ENCODE assay signal across 1 cellular context in genomic region chr1:110155878-110156522, GRCh38.
TF ChIP-seq lines count a peak whose summit lies in the region.

No MANE protein-coding gene starts in this region.

TF ChIP-seq in HepG2, 621 proteins besides CTCF, POLR2A, EP300 and RAD21 (continued from another document and continues in another):
- no peak for TF ChIP-seq PRDM15 (CRISPR knock-in tag; IDR thresholded peaks at IDR 0.05)
- no peak for TF ChIP-seq IRF2 (CRISPR knock-in tag; IDR thresholded peaks at IDR 0.05)
- no peak for TF ChIP-seq AGO1 (IDR thresholded peaks at IDR 0.05; ENCODE audit: low read depth, low read length, poor library complexity, severe bottlenecking)
- no peak for TF ChIP-seq ZNF557 (CRISPR knock-in tag; IDR thresholded peaks at IDR 0.05)
- no peak for TF ChIP-seq MAZ (IDR thresholded peaks at IDR 0.05; ENCODE audit: borderline replicate concordance, low read depth, low read length)
- TF ChIP-seq MAZ (CRISPR knock-in tag; IDR thresholded peaks at IDR 0.05; ENCODE audit: low read depth): no peak
- TF ChIP-seq ZNF10 (CRISPR knock-in tag; IDR thresholded peaks at IDR 0.05; ENCODE audit: borderline replicate concordance, low read depth): no peak
- TF ChIP-seq TCF12 (IDR thresholded peaks at IDR 0.05): no peak
- no peak for TF ChIP-seq TCF12 (CRISPR knock-in tag; IDR thresholded peaks at IDR 0.05)
- no peak for TF ChIP-seq ZNF674 (CRISPR knock-in tag; IDR thresholded peaks at IDR 0.05; ENCODE audit: low read depth)
- TF ChIP-seq SOX13 (IDR thresholded peaks at IDR 0.05): no peak
- no peak for TF ChIP-seq SOX13 (CRISPR knock-in tag; conservative IDR thresholded peaks at IDR 0.05 in 1 of 2, IDR thresholded peaks at IDR 0.05 in 1 of 2)
- TF ChIP-seq AFF4 (CRISPR knock-in tag; IDR thresholded peaks at IDR 0.05): no peak
- no peak for TF ChIP-seq ETV6 (CRISPR knock-in tag; conservative IDR thresholded peaks at IDR 0.05)
- TF ChIP-seq ZNF672 (CRISPR knock-in tag; IDR thresholded peaks at IDR 0.05): no peak
- TF ChIP-seq MYC (CRISPR knock-in tag; IDR thresholded peaks at IDR 0.05; ENCODE audit: borderline replicate concordance): no peak
- 0 out of 2 replicates have a peak, but pooled peaks have one; percentile 45 for TF ChIP-seq REPIN1 (CRISPR knock-in tag; IDR thresholded peaks at IDR 0.05; ENCODE audit: borderline replicate concordance, low read depth)
- TF ChIP-seq ZNF230 (CRISPR knock-in tag; IDR thresholded peaks at IDR 0.05): no peak
- peak; percentile 54; the same call in 1 of the 2 replicates for TF ChIP-seq KDM2A (CRISPR knock-in tag; IDR thresholded peaks at IDR 0.05; ENCODE audit: borderline replicate concordance, low read depth)
- no peak for TF ChIP-seq ZNF543 (CRISPR knock-in tag; IDR thresholded peaks at IDR 0.05)
- TF ChIP-seq SP5 (CRISPR knock-in tag; IDR thresholded peaks at IDR 0.05; ENCODE audit: borderline replicate concordance, low read depth): no peak
- TF ChIP-seq SIN3B (IDR thresholded peaks at IDR 0.05; ENCODE audit: low read length): no peak
- TF ChIP-seq MZF1 (CRISPR knock-in tag; IDR thresholded peaks at IDR 0.05; ENCODE audit: borderline replicate concordance): no peak
- TF ChIP-seq MNT (IDR thresholded peaks at IDR 0.05): no peak
- TF ChIP-seq BCL6 (CRISPR knock-in tag; IDR thresholded peaks at IDR 0.05): no peak
- no peak for TF ChIP-seq ETS1 (CRISPR knock-in tag; IDR thresholded peaks at IDR 0.05)
- no peak for TF ChIP-seq ZC3H4 (CRISPR knock-in tag; IDR thresholded peaks at IDR 0.05; ENCODE audit: borderline replicate concordance)
- no peak for TF ChIP-seq ZBTB33 (CRISPR knock-in tag; IDR thresholded peaks at IDR 0.05)
- TF ChIP-seq ZNF318 (CRISPR knock-in tag; IDR thresholded peaks at IDR 0.05): no peak
- no peak for TF ChIP-seq ZHX1 (CRISPR knock-in tag; IDR thresholded peaks at IDR 0.05; ENCODE audit: low read depth)
- TF ChIP-seq ATF4 (CRISPR knock-in tag; IDR thresholded peaks at IDR 0.05): no peak
- TF ChIP-seq ZNF510 (CRISPR knock-in tag; IDR thresholded peaks at IDR 0.05; ENCODE audit: low read depth): no peak
- TF ChIP-seq TEAD3 (CRISPR knock-in tag; optimal IDR thresholded peaks at IDR 0.05; ENCODE audit: borderline replicate concordance): no peak
- TF ChIP-seq XBP1 (CRISPR knock-in tag; IDR thresholded peaks at IDR 0.05): no peak
